Comparison of ENCODE assay signal across 35 cellular contexts in the genomic region with DNA sequence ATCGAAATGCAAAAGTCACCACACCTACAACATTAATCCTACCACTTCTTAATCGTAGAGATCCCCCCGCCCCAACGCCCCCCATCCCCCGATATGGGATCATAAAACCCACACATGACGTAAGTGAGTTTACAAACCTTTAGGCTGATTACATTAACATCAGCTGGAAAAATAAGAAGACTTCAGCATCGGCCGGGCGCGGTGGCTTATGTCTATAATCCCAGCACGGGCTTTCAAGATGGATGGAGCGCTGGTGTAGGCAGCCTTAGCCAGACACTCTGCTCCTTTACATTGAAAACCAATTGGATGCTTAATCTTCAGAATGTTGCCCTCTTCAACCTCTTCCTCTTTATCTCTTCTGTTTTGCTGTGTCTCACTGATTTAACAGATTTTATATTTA.
"Had no signal": no experiment of that assay in that cellular context is flagged by ENCODE, and none has a peak within 500 bp of the region (broad histone marks: within the 10 kb centered on the region; RNA-seq: fewer than 3 reads in every experiment).

No MANE protein-coding gene starts in this region.

- H3K4me3 ChIP-seq: MG63 had no signal

- H3K36me3 ChIP-seq: MG63 had no signal

- DNase-seq: Karpas-422, Kasumi-1, MG63, MM.1S, MV-4-11, NCI-H1048, NCI-H1092 treated with DMSO at 0.1 percent for 48 hours, NCI-H1105, NCI-H1105 treated with DMSO at 0.1 percent for 48 hours, NCI-H1417, NCI-H1417 treated with DMSO at 0.1 percent for 48 hours, NCI-H1436, NCI-H1436 treated with DMSO at 0.1 percent for 48 hours, NCI-H146, NCI-H1694, NCI-H1694 treated with DMSO at 0.1 percent for 48 hours, NCI-H187, NCI-H187 treated with DMSO at 0.1 percent for 48 hours, NCI-H1930, NCI-H2029, NCI-H2029 treated with DMSO at 0.1 percent for 48 hours, NCI-H2081, NCI-H2081 treated with DMSO at 0.1 percent for 48 hours, NCI-H2107, NCI-H2171, NCI-H2171 treated with DMSO at 0.1 percent for 48 hours, NCI-H2227 treated with DMSO at 0.1 percent for 48 hours, NCI-H226, NCI-H345, NCI-H446, NCI-H446 treated with DMSO at 0.1 percent for 48 hours, NCI-H510A, NCI-H510A treated with DMSO at 0.1 percent for 48 hours, NCI-H524, NCI-H524 treated with DMSO at 0.1 percent for 48 hours had no signal

- H3K27me3 ChIP-seq: MG63 had no signal
